15 cellular contexts compared by ENCODE assay signal in genomic region chr1:156615946-156616345, GRCh38. TPM values are rescaled to one million over a fixed set of nuclear protein-coding genes. Genes with fewer than 3 reads are reported as not detected.
DNase-seq lines count a peak whose midpoint lies in the region; ATAC-seq and TF ChIP-seq lines count a peak whose summit lies in the region.
"Had no signal": no experiment of that assay in that cellular context is flagged by ENCODE, and none has a peak within 500 bp of the region (broad histone marks: within the 10 kb centered on the region; RNA-seq: fewer than 3 reads in every experiment).

No MANE protein-coding gene starts in this region.

- intact Hi-C loops in left ventricle myocardium superior (cut with micrococcal nuclease), result no loop called here
- intact Hi-C loops in sciatic nerve (cut with DNase I), result no loop called here

- POLR2A ChIA-PET in activated CD4-positive, alpha-beta memory T cell treated with anti-CD3 and anti-CD28 coated beads, Interleukin-2, amount 10 ng/mL, durations not matched to agents 7 days and 5 days (lab: Charles Lee), result no interaction called here

- H3K9me3 Mint-ChIP-seq in activated CD4-positive, alpha-beta memory T cell treated with anti-CD3 and anti-CD28 coated beads, Interleukin-2, amount 10 ng/mL, durations not matched to agents 7 days and 5 days, result no peaks in the 10 kb centered on the region
- H3K9me3 Mint-ChIP-seq: type B pancreatic cell had no signal

- H3K27ac ChIP-seq in 22Rv1 (peak overlapping the region; percentile 100), angular gyrus (ENCODE audit: low read depth, low read length) (peak overlapping the region; percentile 98)
- H3K27ac ChIP-seq: body of pancreas had no signal

- no peak for TF ChIP-seq CTCF in 22Rv1 (IDR thresholded peaks at IDR 0.05)

- CTCF ChIA-PET in activated CD4-positive, alpha-beta memory T cell treated with anti-CD3 and anti-CD28 coated beads, Interleukin-2, amount 10 ng/mL, durations not matched to agents 7 days and 5 days (lab: Charles Lee), result interaction anchor here (0.8 to 5.6 kb wide), 2 partner anchors 10 to 62 kb away, joined by 4 to 47 read pairs; no protein-coding TSS in a partner anchor

- peaks cover 62% of the 10 kb centered on the region for H3K27me3 Mint-ChIP-seq in activated CD4-positive, alpha-beta memory T cell treated with anti-CD3 and anti-CD28 coated beads, Interleukin-2, amount 10 ng/mL, durations not matched to agents 7 days and 5 days

- peaks cover 2% of the 10 kb centered on the region for H3K4me1 Mint-ChIP-seq in activated CD4-positive, alpha-beta memory T cell treated with anti-CD3 and anti-CD28 coated beads, Interleukin-2, amount 10 ng/mL, durations not matched to agents 7 days and 5 days

- peak; percentile 35 for ATAC-seq in left ventricle myocardium superior
- ATAC-seq in sciatic nerve, result peak; percentile 13
- no peak for ATAC-seq in GM21447 (IDR thresholded peaks at IDR 0.05; ENCODE audit: unreplicated experiment)
- no peak for ATAC-seq in GM21528 (IDR thresholded peaks at IDR 0.05; ENCODE audit: low FRiP score, unreplicated experiment)
- ATAC-seq: body of pancreas had no signal

- H3K27ac Mint-ChIP-seq in activated CD4-positive, alpha-beta memory T cell treated with anti-CD3 and anti-CD28 coated beads, Interleukin-2, amount 10 ng/mL, durations not matched to agents 7 days and 5 days, result no peak overlapping the region
- H3K27ac Mint-ChIP-seq: type B pancreatic cell had no signal

- H3K4me3 Mint-ChIP-seq in activated CD4-positive, alpha-beta memory T cell treated with anti-CD3 and anti-CD28 coated beads, Interleukin-2, amount 10 ng/mL, durations not matched to agents 7 days and 5 days, result no peak overlapping the region
- H3K4me3 Mint-ChIP-seq: type B pancreatic cell had no signal

- no peaks in the 10 kb centered on the region for H3K36me3 Mint-ChIP-seq in activated CD4-positive, alpha-beta memory T cell treated with anti-CD3 and anti-CD28 coated beads, Interleukin-2, amount 10 ng/mL, durations not matched to agents 7 days and 5 days (ENCODE audit: low read depth)
- H3K36me3 Mint-ChIP-seq: type B pancreatic cell had no signal

- DNase-seq in left ventricle myocardium superior, result no peak
- no peak for DNase-seq in sciatic nerve (ENCODE audit: low spot score)
- no peak for DNase-seq in CD1c-positive myeloid dendritic cell (ENCODE audit: extremely low spot score)
- DNase-seq in activated CD4-positive, alpha-beta memory T cell treated with anti-CD3 and anti-CD28 coated beads, Interleukin-2, amount 10 ng/mL, durations not matched to agents 7 days and 5 days, result no peak
- DNase-seq: activated gamma-delta T cell, GOT3, NCI-H1436 treated with DMSO at 0.1 percent for 48 hours, Peyer's patch, SW 1271 had no signal

RNA-seq across cellular contexts. Expression of gene HAPLN2, which starts 3.3 kb away (rescaled TPM):
- total RNA-seq in left ventricle myocardium superior (1.5 TPM), sciatic nerve (5.5 TPM)
- total RNA-seq in activated CD4-positive, alpha-beta memory T cell treated with anti-CD3 and anti-CD28 coated beads, Interleukin-2, amount 10 ng/mL, durations not matched to agents 7 days and 5 days, result not detected
- total RNA-seq: body of pancreas had no signal

RNA-seq across cellular contexts. Expression of gene GPATCH4, which starts 14.7 kb away (rescaled TPM):
- total RNA-seq in left ventricle myocardium superior (14.1 TPM), sciatic nerve (19.7 TPM)
- total RNA-seq in activated CD4-positive, alpha-beta memory T cell treated with anti-CD3 and anti-CD28 coated beads, Interleukin-2, amount 10 ng/mL, durations not matched to agents 7 days and 5 days, result 10 to 100 TPM; 19.0 to 20.6 TPM

RNA-seq across cellular contexts. Expression of gene NAXE, which starts 24.4 kb away (rescaled TPM):
- total RNA-seq in left ventricle myocardium superior (123 TPM), sciatic nerve (47.3 TPM)
- 10 to 100 TPM; 45.3 to 46.1 TPM for total RNA-seq in activated CD4-positive, alpha-beta memory T cell treated with anti-CD3 and anti-CD28 coated beads, Interleukin-2, amount 10 ng/mL, durations not matched to agents 7 days and 5 days

RNA-seq across cellular contexts. Expression of gene BCAN, which starts 26.0 kb away (rescaled TPM):
- total RNA-seq in left ventricle myocardium superior (0.52 TPM), sciatic nerve (0.27 TPM)
- not detected for total RNA-seq in activated CD4-positive, alpha-beta memory T cell treated with anti-CD3 and anti-CD28 coated beads, Interleukin-2, amount 10 ng/mL, durations not matched to agents 7 days and 5 days

RNA-seq across cellular contexts. Expression of gene TTC24, which starts 36.4 kb away (rescaled TPM):
- total RNA-seq in left ventricle myocardium superior, result not detected
- total RNA-seq in sciatic nerve, result not detected
- under 1 TPM in 1 of 2 experiments, not detected in 1; 0.38 TPM for total RNA-seq in activated CD4-positive, alpha-beta memory T cell treated with anti-CD3 and anti-CD28 coated beads, Interleukin-2, amount 10 ng/mL, durations not matched to agents 7 days and 5 days
- total RNA-seq: body of pancreas, Peyer's patch had no signal

Comparison
In these comparisons a context has a peak if more than half of its experiments do, and no peak if none do; other contexts are left out.
1. ATAC-seq: peak in left ventricle myocardium superior (single experiment) and sciatic nerve (single experiment); none in GM21447 (single experiment) and GM21528 (single experiment).